Comparison of ENCODE assay signal across 1 cellular context in the genomic region with DNA sequence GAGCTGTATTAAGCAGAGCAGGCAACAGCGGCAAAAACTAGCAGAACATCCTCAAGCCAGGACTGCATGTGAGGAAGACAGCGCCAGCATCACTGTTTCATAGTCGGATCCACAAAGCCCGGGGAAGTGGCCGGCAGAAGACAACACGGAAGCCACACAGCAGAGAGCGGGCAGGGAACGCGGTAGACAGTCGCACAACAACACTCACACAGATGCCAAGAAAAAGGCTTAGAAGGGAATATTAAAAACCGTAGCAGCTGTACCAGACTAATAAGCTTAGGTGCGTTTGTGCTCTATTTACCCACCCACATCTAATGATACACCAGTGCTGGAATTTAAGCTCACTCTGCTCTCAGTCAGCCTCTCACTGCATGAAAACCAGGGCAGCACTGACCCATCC.
TF ChIP-seq lines count a peak whose summit lies in the region.

No MANE protein-coding gene starts in this region.

TF ChIP-seq in K562, 482 proteins besides CTCF, POLR2A, EP300 and RAD21:
- TF ChIP-seq CCNT2 (IDR thresholded peaks at IDR 0.05; ENCODE audit: borderline replicate concordance, extremely low read depth, insufficient read length, low read depth, low read length) (peak; percentile 9), FOXK2 (conservative IDR thresholded peaks at IDR 0.05 in 1 of 2, IDR thresholded peaks at IDR 0.05 in 1 of 2; ENCODE audit: low read depth in 2 of 2) (peak in 1 of 2 experiments; percentile 47; a peak in 1 of 4 replicates), KHSRP (IDR thresholded peaks at IDR 0.05) (no peak), ADNP (tag; IDR thresholded peaks at IDR 0.05) (no peak), ZFP30 (CRISPR knock-in tag; IDR thresholded peaks at IDR 0.05; ENCODE audit: borderline replicate concordance) (no peak), RBM34 (IDR thresholded peaks at IDR 0.05; ENCODE audit: borderline replicate concordance, insufficient read depth, low read length) (no peak), SRSF3 (IDR thresholded peaks at IDR 0.05; ENCODE audit: insufficient read depth, low read length) (no peak), CBX2 (IDR thresholded peaks at IDR 0.05; ENCODE audit: insufficient read depth, low read length, poor library complexity, severe bottlenecking) (no peak), SRSF7 (optimal IDR thresholded peaks at IDR 0.05; ENCODE audit: low read depth, low read length) (no peak), STAG1 (CRISPR knock-in tag; IDR thresholded peaks at IDR 0.05; ENCODE audit: borderline replicate concordance) (no peak), KDM4B (IDR thresholded peaks at IDR 0.05; ENCODE audit: borderline replicate concordance in 2 of 2, low read depth in 1 of 2) (no peak), GABPB2 (CRISPR knock-in tag; conservative IDR thresholded peaks at IDR 0.05) (no peak), MYNN (IDR thresholded peaks at IDR 0.05) (no peak), MYNN (CRISPR knock-in tag; IDR thresholded peaks at IDR 0.05) (no peak), ZNF696 (CRISPR knock-in tag; conservative IDR thresholded peaks at IDR 0.05) (no peak), TFAM (CRISPR knock-in tag; conservative IDR thresholded peaks at IDR 0.05) (no peak), NFXL1 (CRISPR knock-in tag; IDR thresholded peaks at IDR 0.05) (no peak), KLF1 (tag; IDR thresholded peaks at IDR 0.05) (0 out of 2 replicates have a peak, but pooled peaks have one; percentile 1), ATF4 (CRISPR knock-in tag; IDR thresholded peaks at IDR 0.05) (no peak), ARHGAP35 (IDR thresholded peaks at IDR 0.05; ENCODE audit: partially characterized antibody) (peak; percentile 21), LCOR (CRISPR knock-in tag; IDR thresholded peaks at IDR 0.05) (0 out of 2 replicates have a peak, but pooled peaks have one; percentile 13), EHMT2 (IDR thresholded peaks at IDR 0.05) (no peak), CEBPZ (IDR thresholded peaks at IDR 0.05; ENCODE audit: borderline replicate concordance, low read depth, low read length) (no peak), HSF4 (CRISPR knock-in tag; IDR thresholded peaks at IDR 0.05; ENCODE audit: borderline replicate concordance) (no peak), MED1 (CRISPR knock-in tag; IDR thresholded peaks at IDR 0.05; ENCODE audit: borderline replicate concordance) (no peak), THAP12 (CRISPR knock-in tag; IDR thresholded peaks at IDR 0.05) (no peak), TFE3 (CRISPR knock-in tag; IDR thresholded peaks at IDR 0.05) (no peak), POU5F1 (IDR thresholded peaks at IDR 0.05; ENCODE audit: borderline replicate concordance, low read depth, low read length, partially characterized antibody) (no peak), NR1H2 (CRISPR knock-in tag; IDR thresholded peaks at IDR 0.05) (no peak), ZNF143 (CRISPR knock-in tag; IDR thresholded peaks at IDR 0.05) (no peak), NFE2L1 (tag; IDR thresholded peaks at IDR 0.05; ENCODE audit: borderline replicate concordance, low read depth) (no peak), HMGN3 (IDR thresholded peaks at IDR 0.05; ENCODE audit: borderline replicate concordance, extremely low read depth, insufficient read length, low read depth, low read length) (no peak)
- TF ChIP-seq, protein P1, sequence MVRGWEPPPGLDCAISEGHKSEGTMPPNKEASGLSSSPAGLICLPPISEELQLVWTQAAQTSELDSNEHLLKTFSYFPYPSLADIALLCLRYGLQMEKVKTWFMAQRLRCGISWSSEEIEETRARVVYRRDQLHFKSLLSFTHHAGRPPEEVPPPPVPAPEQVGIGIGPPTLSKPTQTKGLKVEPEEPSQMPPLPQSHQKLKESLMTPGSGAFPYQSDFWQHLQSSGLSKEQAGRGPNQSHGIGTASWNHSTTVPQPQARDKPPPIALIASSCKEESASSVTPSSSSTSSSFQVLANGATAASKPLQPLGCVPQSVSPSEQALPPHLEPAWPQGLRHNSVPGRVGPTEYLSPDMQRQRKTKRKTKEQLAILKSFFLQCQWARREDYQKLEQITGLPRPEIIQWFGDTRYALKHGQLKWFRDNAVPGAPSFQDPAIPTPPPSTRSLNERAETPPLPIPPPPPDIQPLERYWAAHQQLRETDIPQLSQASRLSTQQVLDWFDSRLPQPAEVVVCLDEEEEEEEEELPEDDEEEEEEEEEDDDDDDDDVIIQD (CRISPR knock-in tag; IDR thresholded peaks at IDR 0.05): no peak
- TF ChIP-seq, protein P2, sequence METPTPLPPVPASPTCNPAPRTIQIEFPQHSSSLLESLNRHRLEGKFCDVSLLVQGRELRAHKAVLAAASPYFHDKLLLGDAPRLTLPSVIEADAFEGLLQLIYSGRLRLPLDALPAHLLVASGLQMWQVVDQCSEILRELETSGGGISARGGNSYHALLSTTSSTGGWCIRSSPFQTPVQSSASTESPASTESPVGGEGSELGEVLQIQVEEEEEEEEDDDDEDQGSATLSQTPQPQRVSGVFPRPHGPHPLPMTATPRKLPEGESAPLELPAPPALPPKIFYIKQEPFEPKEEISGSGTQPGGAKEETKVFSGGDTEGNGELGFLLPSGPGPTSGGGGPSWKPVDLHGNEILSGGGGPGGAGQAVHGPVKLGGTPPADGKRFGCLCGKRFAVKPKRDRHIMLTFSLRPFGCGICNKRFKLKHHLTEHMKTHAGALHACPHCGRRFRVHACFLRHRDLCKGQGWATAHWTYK (CRISPR knock-in tag; IDR thresholded peaks at IDR 0.05): no peak
- TF ChIP-seq, protein P3, sequence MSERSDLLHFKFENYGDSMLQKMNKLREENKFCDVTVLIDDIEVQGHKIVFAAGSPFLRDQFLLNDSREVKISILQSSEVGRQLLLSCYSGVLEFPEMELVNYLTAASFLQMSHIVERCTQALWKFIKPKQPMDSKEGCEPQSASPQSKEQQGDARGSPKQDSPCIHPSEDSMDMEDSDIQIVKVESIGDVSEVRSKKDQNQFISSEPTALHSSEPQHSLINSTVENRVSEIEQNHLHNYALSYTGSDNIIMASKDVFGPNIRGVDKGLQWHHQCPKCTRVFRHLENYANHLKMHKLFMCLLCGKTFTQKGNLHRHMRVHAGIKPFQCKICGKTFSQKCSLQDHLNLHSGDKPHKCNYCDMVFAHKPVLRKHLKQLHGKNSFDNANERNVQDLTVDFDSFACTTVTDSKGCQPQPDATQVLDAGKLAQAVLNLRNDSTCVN (CRISPR knock-in tag; IDR thresholded peaks at IDR 0.05): 0 out of 2 replicates have a peak, but pooled peaks have one; percentile 16
- TF ChIP-seq, protein P4, sequence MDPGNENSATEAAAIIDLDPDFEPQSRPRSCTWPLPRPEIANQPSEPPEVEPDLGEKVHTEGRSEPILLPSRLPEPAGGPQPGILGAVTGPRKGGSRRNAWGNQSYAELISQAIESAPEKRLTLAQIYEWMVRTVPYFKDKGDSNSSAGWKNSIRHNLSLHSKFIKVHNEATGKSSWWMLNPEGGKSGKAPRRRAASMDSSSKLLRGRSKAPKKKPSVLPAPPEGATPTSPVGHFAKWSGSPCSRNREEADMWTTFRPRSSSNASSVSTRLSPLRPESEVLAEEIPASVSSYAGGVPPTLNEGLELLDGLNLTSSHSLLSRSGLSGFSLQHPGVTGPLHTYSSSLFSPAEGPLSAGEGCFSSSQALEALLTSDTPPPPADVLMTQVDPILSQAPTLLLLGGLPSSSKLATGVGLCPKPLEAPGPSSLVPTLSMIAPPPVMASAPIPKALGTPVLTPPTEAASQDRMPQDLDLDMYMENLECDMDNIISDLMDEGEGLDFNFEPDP (CRISPR knock-in tag; IDR thresholded peaks at IDR 0.05): no peak
